Comparison of ENCODE assay signal across 12 cellular contexts in the genomic region with DNA sequence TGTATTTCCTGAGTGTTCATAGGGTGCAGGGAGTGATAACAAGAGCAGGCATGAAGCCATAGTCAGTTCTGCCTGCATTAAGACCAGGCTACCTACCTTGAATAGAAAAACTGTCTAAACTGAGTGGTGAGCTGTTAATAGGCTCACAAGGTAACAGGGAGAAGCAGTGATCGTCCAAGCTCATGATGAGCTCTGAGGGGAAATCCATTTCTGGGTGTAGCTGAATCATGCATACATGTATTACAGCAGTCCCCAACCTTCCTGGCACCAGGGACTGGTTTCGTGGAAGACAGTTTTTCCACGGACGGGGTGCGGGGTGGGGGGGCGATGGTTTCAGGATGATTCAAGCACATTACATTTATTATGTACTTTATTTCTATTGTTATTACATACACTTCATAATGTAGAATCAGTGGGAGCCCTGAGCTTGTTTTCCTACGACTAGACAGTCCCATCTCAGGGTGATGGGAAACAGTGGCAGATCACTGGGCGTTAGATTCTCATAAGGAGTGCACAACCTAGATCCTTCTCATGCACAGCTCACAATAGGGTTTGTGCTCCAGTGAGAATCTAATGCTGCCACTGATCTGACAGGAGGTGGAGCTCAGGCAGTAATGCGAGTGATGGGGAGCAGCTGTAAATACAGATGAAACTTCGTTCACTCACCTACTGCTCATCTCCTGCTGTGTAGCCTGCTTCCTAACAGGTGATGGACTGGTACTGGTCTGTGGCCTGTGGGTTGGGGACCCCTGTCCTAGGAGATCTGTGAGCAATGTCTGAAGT.
DNase-seq lines count a peak whose midpoint lies in the region; ATAC-seq, FAIRE-seq and TF ChIP-seq lines count a peak whose summit lies in the region.
"Had no signal": no experiment of that assay in that cellular context is flagged by ENCODE, and none has a peak within 500 bp of the region (broad histone marks: within the 10 kb centered on the region; RNA-seq: fewer than 3 reads in every experiment).

No MANE protein-coding gene starts in this region.

- H3K36me3 Mint-ChIP-seq in CD14-positive monocyte, result peaks cover 0 to 3% of the 10 kb centered on the region in 2 donors

- FAIRE-seq in HepG2 (lab: Jason Lieb, UNC), result no peak

- peaks cover 0 to 5% (median 0%) of the 10 kb centered on the region in 3 donors for H3K27me3 Mint-ChIP-seq in CD14-positive monocyte (ENCODE audit: low read depth in 3 of 3)

- CTCF ChIA-PET in HepG2 (lab: Yijun Ruan, JAX; ENCODE audit: low intra/inter-chr PET ratio, low total read pairs), result no interaction called here

- no peak for TF ChIP-seq RAD21 in HepG2 (CRISPR knock-in tag; IDR thresholded peaks at IDR 0.05)

- no peak overlapping the region for H3K4me3 Mint-ChIP-seq in CD14-positive monocyte

- POLR2A ChIA-PET in HepG2 (lab: Yijun Ruan, JAX), result interaction anchor here (1.3 to 1.9 kb wide), 2 partner anchors 16 to 29 kb away, joined by 3 to 6 read pairs; no protein-coding TSS in a partner anchor

- H2BK5ac ChIP-seq in mesendoderm (ENCODE audit: low read length), result no peak overlapping the region

- intact Hi-C loops in HepG2 (cut with micrococcal nuclease; ENCODE audit: unreplicated experiment) (loop anchor here (5.0 kb wide), 1 partner anchor 102 kb away; a partner anchor contains a TSS), CD14-positive monocyte (cut with micrococcal nuclease) (no loop called here), lower leg skin (cut with DNase I; ENCODE audit: low total_unique reads) (no loop called here)

- WGBS in HepG2 (ENCODE audit: low lambda C conversion rate), result 91% methylated on average over 9 of the region's 10 CpGs
- WGBS in mesendoderm (ENCODE audit: extremely low coverage, insufficient coverage, low lambda C conversion rate), result no CpG with 5 or more reads among the region's 10 CpGs
- WGBS in lower leg skin, 2 donors, result 86 to 89% methylated on average over 10 of the region's 10 CpGs

- H3K79me2 ChIP-seq in HepG2 (ENCODE audit: insufficient read depth, low read length) (no peaks in the 10 kb centered on the region), mesendoderm (ENCODE audit: control insufficient read depth, insufficient read depth, low read length) (no peaks in the 10 kb centered on the region)
- H3K79me2 ChIP-seq: parathyroid adenoma had no signal

- peaks cover 0 to 5% (median 3%) of the 10 kb centered on the region in 7 donors for H3K9me3 Mint-ChIP-seq in CD14-positive monocyte

- in situ Hi-C loops in HepG2 (cut with HindIII; ENCODE audit: extremely low pct_ligation_motif_present, low pct_unique_long_range_greater_than_20kb), result no loop called here

- no peak overlapping the region for H3K27ac ChIP-seq in HepG2 (ENCODE audit: extremely low read length, insufficient read depth, low read length)
- no peak overlapping the region for H3K27ac ChIP-seq in mesendoderm (ENCODE audit: low read depth, low read length)
- H3K27ac ChIP-seq: parathyroid adenoma had no signal

- no peak overlapping the region for H2BK120ac ChIP-seq in mesendoderm (ENCODE audit: low read depth, low read length)

- peaks cover 66% of the 10 kb centered on the region for H3K4me1 ChIP-seq in HepG2 (ENCODE audit: insufficient read depth, low read length)
- no peaks in the 10 kb centered on the region for H3K4me1 ChIP-seq in mesendoderm (ENCODE audit: control insufficient read depth, low read depth, low read length)
- H3K4me1 ChIP-seq: parathyroid adenoma had no signal

- H2BK15ac ChIP-seq in mesendoderm (replicated peaks; ENCODE audit: low read depth), result no peak overlapping the region

- H3K23ac ChIP-seq in mesendoderm (ENCODE audit: low read length), result no peak overlapping the region

- peak; percentile 34 for ATAC-seq in GM18909 (IDR thresholded peaks at IDR 0.05; ENCODE audit: poor library complexity, unreplicated experiment)
- peak; percentile 29 for ATAC-seq in HG03175 (IDR thresholded peaks at IDR 0.05; ENCODE audit: unreplicated experiment)
- no peak for ATAC-seq in HepG2

- H3K18ac ChIP-seq in mesendoderm (ENCODE audit: low read length), result no peak overlapping the region

- DNase-seq in activated T-cell treated with anti-CD3 and anti-CD28 coated beads for 4 hours, result peak; percentile 62
- DNase-seq in stimulated activated CD4-positive, alpha-beta T cell treated with anti-CD3 and anti-CD28 coated beads, TNF-alpha, amount 100 ng/mL, for 24 hours (ENCODE audit: low read depth in 3 of 3), result peak; percentile 50 to 83 (median 51)
- no peak for DNase-seq in HepG2 (ENCODE audit: low spot score)
- DNase-seq in CD14-positive monocyte (ENCODE audit: low spot score), result no peak
- no peak for DNase-seq in mesendoderm
- no peak for DNase-seq in lower leg skin (ENCODE audit: low spot score in 2 of 2)
- DNase-seq: DMS 273 treated with DMSO at 0.1 percent for 48 hours, MG63, SK-N-SH had no signal

- H3K4me1 Mint-ChIP-seq in CD14-positive monocyte, result peaks cover 33% of the 10 kb centered on the region

- H3K79me1 ChIP-seq in mesendoderm (ENCODE audit: low read length), result no peaks in the 10 kb centered on the region

- H3K27ac Mint-ChIP-seq in CD14-positive monocyte, result no peak overlapping the region

- H3K9ac ChIP-seq in HepG2 (ENCODE audit: insufficient read depth, low read depth, low read length) (no peak overlapping the region), mesendoderm (ENCODE audit: low read length) (no peak overlapping the region)
- H3K9ac ChIP-seq: parathyroid adenoma, SK-N-SH had no signal

- TF ChIP-seq POLR2A in HepG2 (IDR thresholded peaks at IDR 0.05; ENCODE audit: insufficient read depth in 1 of 2, low read depth in 2 of 2, low read length in 2 of 2) (no peak), lower leg skin (IDR thresholded peaks at IDR 0.05) (no peak)

- no peak overlapping the region for H2AK5ac ChIP-seq in mesendoderm (ENCODE audit: low read length)

- no peaks in the 10 kb centered on the region for H3K9me3 ChIP-seq in HepG2 (ENCODE audit: low read length)
- H3K9me3 ChIP-seq: SK-N-SH had no signal

- TF ChIP-seq EP300 in HepG2 (IDR thresholded peaks at IDR 0.05; ENCODE audit: low read depth in 2 of 2, low read length in 2 of 2) (no peak), HepG2 (CRISPR knock-in tag; IDR thresholded peaks at IDR 0.05; ENCODE audit: borderline replicate concordance) (no peak)

- TF ChIP-seq CTCF in HepG2 (CRISPR knock-in tag; IDR thresholded peaks at IDR 0.05) (no peak), CD14-positive monocyte (IDR thresholded peaks at IDR 0.05) (no peak), lower leg skin (IDR thresholded peaks at IDR 0.05) (no peak)

- no peaks in the 10 kb centered on the region for H4K20me1 ChIP-seq in HepG2 (ENCODE audit: insufficient read depth, low read length)

- H4K5ac ChIP-seq in mesendoderm (ENCODE audit: low read length), result no peak overlapping the region

- no TSS peak for BruUV-seq in HepG2 (replicated peaks; lab: Mats Ljungman, UMichigan)

- H3K36me3 ChIP-seq in HepG2 (replicated peaks in 1 of 2; ENCODE audit: control insufficient read depth in 1 of 2, insufficient read depth in 2 of 2, low read length in 2 of 2) (no peaks in the 10 kb centered on the region), mesendoderm (ENCODE audit: control insufficient read depth, insufficient read depth, low read length) (no peaks in the 10 kb centered on the region)
- H3K36me3 ChIP-seq: MG63 had no signal

- H3K27me3 ChIP-seq in HepG2 (ENCODE audit: control insufficient read depth in 1 of 2, insufficient read depth in 2 of 2, low read length in 2 of 2), result no peaks in the 10 kb centered on the region
- H3K27me3 ChIP-seq in mesendoderm (ENCODE audit: insufficient read depth, low read length, poor library complexity), result no peaks in the 10 kb centered on the region
- H3K27me3 ChIP-seq: MG63 had no signal

- H2AFZ ChIP-seq in HepG2 (ENCODE audit: low read length), result no peak overlapping the region
- H2AFZ ChIP-seq: parathyroid adenoma had no signal

- H3K56ac ChIP-seq in mesendoderm (ENCODE audit: low read length), result no peak overlapping the region

- no peak overlapping the region for H4K8ac ChIP-seq in mesendoderm (ENCODE audit: low read depth, low read length)

- no peak overlapping the region for H3K4ac ChIP-seq in mesendoderm (ENCODE audit: low read depth, low read length)

- H3K4me2 ChIP-seq in HepG2 (ENCODE audit: low read depth, low read length) (no peak overlapping the region), mesendoderm (ENCODE audit: low read length) (no peak overlapping the region)
- H3K4me2 ChIP-seq: SK-N-SH had no signal

- H3K4me3 ChIP-seq in HepG2 (replicated peaks in 1 of 3; ENCODE audit: insufficient read depth in 1 of 3, low read depth in 2 of 3, low read length in 3 of 3) (no peak overlapping the region), mesendoderm (ENCODE audit: low read length) (no peak overlapping the region), lower leg skin (ENCODE audit: low read depth, poor library complexity, severe bottlenecking) (no peak overlapping the region)
- H3K4me3 ChIP-seq: MG63 had no signal

TF ChIP-seq in HepG2, 621 proteins besides CTCF, POLR2A, EP300 and RAD21 (continues in another document):
- TF ChIP-seq CCDC6 (CRISPR knock-in tag; IDR thresholded peaks at IDR 0.05), result no peak
- TF ChIP-seq, protein P1, sequence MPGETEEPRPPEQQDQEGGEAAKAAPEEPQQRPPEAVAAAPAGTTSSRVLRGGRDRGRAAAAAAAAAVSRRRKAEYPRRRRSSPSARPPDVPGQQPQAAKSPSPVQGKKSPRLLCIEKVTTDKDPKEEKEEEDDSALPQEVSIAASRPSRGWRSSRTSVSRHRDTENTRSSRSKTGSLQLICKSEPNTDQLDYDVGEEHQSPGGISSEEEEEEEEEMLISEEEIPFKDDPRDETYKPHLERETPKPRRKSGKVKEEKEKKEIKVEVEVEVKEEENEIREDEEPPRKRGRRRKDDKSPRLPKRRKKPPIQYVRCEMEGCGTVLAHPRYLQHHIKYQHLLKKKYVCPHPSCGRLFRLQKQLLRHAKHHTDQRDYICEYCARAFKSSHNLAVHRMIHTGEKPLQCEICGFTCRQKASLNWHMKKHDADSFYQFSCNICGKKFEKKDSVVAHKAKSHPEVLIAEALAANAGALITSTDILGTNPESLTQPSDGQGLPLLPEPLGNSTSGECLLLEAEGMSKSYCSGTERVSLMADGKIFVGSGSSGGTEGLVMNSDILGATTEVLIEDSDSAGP (CRISPR knock-in tag; IDR thresholded peaks at IDR 0.05; ENCODE audit: borderline replicate concordance), result no peak
- no peak for TF ChIP-seq ZNF644 (CRISPR knock-in tag; IDR thresholded peaks at IDR 0.05; ENCODE audit: low read depth)
- TF ChIP-seq, protein P2, sequence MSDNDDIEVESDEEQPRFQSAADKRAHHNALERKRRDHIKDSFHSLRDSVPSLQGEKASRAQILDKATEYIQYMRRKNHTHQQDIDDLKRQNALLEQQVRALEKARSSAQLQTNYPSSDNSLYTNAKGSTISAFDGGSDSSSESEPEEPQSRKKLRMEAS (IDR thresholded peaks at IDR 0.05), result no peak
- no peak for TF ChIP-seq RBM39 (IDR thresholded peaks at IDR 0.05; ENCODE audit: low read depth, low read length, poor library complexity, severe bottlenecking)
- no peak for TF ChIP-seq KAT8 (CRISPR knock-in tag; IDR thresholded peaks at IDR 0.05)

Comparison
In these comparisons a context has a peak if more than half of its experiments do, and no peak if none do; other contexts are left out.
1. DNase-seq: peak in activated T-cell treated with anti-CD3 and anti-CD28 coated beads for 4 hours (single experiment) and stimulated activated CD4-positive, alpha-beta T cell treated with anti-CD3 and anti-CD28 coated beads, TNF-alpha, amount 100 ng/mL, for 24 hours (3 of 3); none in HepG2 (single experiment), CD14-positive monocyte (single experiment), mesendoderm (single experiment) and lower leg skin (0 of 2).